17 cellular contexts compared by ENCODE assay signal in the genomic region with DNA sequence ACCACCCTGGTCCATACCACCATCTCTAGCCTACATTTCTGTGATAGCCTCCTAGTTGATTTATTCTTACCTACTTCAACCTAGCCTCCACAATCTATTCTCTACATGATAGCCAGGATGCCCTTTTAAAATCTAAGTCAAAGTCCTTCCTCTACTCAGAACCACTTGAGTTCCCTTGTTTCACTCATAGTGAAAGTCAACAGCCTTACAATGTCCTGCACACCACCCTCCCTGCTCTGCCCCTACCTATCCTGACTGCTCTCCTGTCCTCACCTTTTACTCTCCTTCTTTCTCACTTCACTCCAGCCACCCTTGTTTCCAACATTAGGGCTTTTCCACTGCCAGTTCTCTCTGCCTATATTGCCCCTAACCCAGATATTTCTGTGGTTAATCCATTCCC.
DNase-seq lines count a peak whose midpoint lies in the region; ATAC-seq and TF ChIP-seq lines count a peak whose summit lies in the region.
"Had no signal": no experiment of that assay in that cellular context is flagged by ENCODE, and none has a peak within 500 bp of the region (broad histone marks: within the 10 kb centered on the region; RNA-seq: fewer than 3 reads in every experiment).

No MANE protein-coding gene starts in this region.

- TF ChIP-seq CTCF in GM20000 (IDR thresholded peaks at IDR 0.05; ENCODE audit: extremely low read depth, missing control alignments), result no peak

- ATAC-seq in GM18505 (IDR thresholded peaks at IDR 0.05; ENCODE audit: unreplicated experiment) (peak; percentile 56), HG02840 (IDR thresholded peaks at IDR 0.05; ENCODE audit: low FRiP score, unreplicated experiment) (peak; percentile 47), HG03442 (IDR thresholded peaks at IDR 0.05; ENCODE audit: unreplicated experiment) (peak; percentile 64)
- ATAC-seq: Panc1 had no signal

- TF ChIP-seq POLR2A in GM18505 (IDR thresholded peaks at IDR 0.05; ENCODE audit: borderline replicate concordance, extremely low read depth, insufficient read depth, insufficient read length), result no peak

- DNase-seq in GM20000 (ENCODE audit: low spot score) (peak; percentile 29), RPMI8226 (no peak), H4 (ENCODE audit: low spot score) (no peak), RKO (ENCODE audit: low spot score) (no peak)
- DNase-seq in activated naive CD4-positive, alpha-beta T cell (lab: John Stamatoyannopoulos, UW), result no peak
- DNase-seq: activated CD4-positive, alpha-beta T cell treated with anti-CD3 and anti-CD28 coated beads for 1 hour; activated T-cell treated with anti-CD3 and anti-CD28 coated beads, Interleukin-2, amount 50 U/mL, for 1 hour; aorta; Caco-2; dermis blood vessel endothelial cell; GOT3; NCI-H226; sigmoid colon had no signal
